Comparison of ENCODE assay signal across 1 cellular context in the genomic region with DNA sequence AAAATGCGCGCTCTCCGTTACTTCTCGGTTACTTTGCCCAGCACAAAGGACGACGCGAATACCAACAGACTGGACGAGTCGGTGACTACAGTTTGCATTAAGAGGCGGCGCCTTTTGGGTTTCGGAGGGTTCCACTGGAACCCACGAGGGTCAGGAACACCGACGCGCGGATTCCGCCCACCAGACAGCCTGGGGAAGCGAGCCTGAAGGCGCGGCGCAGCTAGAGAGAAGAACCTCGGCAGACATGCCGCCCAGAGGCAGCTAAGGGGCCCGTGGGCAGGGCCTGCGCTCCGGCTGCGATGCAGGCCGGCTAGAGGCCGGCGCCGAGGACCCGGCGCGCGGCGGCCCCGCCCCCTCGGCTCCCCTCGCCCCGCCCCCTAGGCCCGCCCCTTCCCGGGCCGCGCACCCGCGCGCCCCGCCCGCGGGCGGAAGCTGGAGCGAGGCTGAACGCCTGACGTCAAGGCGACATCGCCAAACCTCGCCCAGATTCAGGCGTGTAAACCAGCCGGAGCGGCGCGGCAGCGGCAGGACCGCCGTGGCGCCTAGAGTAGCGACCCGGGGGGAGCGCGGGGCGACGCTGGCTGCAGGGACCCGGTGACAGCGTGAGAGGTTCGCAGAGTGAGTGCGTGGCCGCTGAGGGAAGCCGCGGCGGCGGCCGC.
TF ChIP-seq lines count a peak whose summit lies in the region.

Gene RAP1B, plus strand, starts transcription at position 465 of the 659 bp plus-strand sequence. CDS start 37,826 bp downstream, outside the sequence.

TF ChIP-seq in K562, 482 proteins besides CTCF, POLR2A, EP300 and RAD21 (continued from another document and continues in another):
- TF ChIP-seq, protein P1, sequence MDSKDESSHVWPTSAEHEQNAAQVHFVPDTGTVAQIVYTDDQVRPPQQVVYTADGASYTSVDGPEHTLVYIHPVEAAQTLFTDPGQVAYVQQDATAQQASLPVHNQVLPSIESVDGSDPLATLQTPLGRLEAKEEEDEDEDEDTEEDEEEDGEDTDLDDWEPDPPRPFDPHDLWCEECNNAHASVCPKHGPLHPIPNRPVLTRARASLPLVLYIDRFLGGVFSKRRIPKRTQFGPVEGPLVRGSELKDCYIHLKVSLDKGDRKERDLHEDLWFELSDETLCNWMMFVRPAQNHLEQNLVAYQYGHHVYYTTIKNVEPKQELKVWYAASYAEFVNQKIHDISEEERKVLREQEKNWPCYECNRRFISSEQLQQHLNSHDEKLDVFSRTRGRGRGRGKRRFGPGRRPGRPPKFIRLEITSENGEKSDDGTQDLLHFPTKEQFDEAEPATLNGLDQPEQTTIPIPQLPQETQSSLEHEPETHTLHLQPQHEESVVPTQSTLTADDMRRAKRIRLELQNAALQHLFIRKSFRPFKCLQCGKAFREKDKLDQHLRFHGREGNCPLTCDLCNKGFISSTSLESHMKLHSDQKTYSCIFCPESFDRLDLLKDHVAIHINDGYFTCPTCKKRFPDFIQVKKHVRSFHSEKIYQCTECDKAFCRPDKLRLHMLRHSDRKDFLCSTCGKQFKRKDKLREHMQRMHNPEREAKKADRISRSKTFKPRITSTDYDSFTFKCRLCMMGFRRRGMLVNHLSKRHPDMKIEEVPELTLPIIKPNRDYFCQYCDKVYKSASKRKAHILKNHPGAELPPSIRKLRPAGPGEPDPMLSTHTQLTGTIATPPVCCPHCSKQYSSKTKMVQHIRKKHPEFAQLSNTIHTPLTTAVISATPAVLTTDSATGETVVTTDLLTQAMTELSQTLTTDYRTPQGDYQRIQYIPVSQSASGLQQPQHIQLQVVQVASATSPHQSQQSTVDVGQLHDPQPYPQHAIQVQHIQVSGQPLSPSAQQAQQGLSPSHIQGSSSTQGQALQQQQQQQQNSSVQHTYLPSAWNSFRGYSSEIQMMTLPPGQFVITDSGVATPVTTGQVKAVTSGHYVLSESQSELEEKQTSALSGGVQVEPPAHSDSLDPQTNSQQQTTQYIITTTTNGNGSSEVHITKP (IDR thresholded peaks at IDR 0.05; ENCODE audit: partially characterized antibody): no peak
- TF ChIP-seq U2AF1 (optimal IDR thresholded peaks at IDR 0.05; ENCODE audit: low read depth, low read length): no peak
- TF ChIP-seq HINFP (tag; conservative IDR thresholded peaks at IDR 0.05; ENCODE audit: low read depth): no peak
- TF ChIP-seq FOXK1 (CRISPR knock-in tag; IDR thresholded peaks at IDR 0.05; ENCODE audit: borderline replicate concordance): no peak
- TF ChIP-seq, protein P2, sequence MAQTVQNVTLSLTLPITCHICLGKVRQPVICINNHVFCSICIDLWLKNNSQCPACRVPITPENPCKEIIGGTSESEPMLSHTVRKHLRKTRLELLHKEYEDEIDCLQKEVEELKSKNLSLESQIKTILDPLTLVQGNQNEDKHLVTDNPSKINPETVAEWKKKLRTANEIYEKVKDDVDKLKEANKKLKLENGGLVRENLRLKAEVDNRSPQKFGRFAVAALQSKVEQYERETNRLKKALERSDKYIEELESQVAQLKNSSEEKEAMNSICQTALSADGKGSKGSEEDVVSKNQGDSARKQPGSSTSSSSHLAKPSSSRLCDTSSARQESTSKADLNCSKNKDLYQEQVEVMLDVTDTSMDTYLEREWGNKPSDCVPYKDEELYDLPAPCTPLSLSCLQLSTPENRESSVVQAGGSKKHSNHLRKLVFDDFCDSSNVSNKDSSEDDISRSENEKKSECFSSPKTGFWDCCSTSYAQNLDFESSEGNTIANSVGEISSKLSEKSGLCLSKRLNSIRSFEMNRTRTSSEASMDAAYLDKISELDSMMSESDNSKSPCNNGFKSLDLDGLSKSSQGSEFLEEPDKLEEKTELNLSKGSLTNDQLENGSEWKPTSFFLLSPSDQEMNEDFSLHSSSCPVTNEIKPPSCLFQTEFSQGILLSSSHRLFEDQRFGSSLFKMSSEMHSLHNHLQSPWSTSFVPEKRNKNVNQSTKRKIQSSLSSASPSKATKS (CRISPR knock-in tag; IDR thresholded peaks at IDR 0.05): no peak
- TF ChIP-seq JUNB (CRISPR knock-in tag; conservative IDR thresholded peaks at IDR 0.05): no peak
- TF ChIP-seq ARNT (IDR thresholded peaks at IDR 0.05): no peak
- no peak; the same call in 1 of the 2 replicates for TF ChIP-seq GABPB1 (CRISPR knock-in tag; IDR thresholded peaks at IDR 0.05)
- TF ChIP-seq RBBP5 (IDR thresholded peaks at IDR 0.05; ENCODE audit: borderline replicate concordance, insufficient read depth, low read length, poor library complexity, severe bottlenecking): peak; percentile 91
- TF ChIP-seq ZKSCAN1 (IDR thresholded peaks at IDR 0.05; ENCODE audit: low read depth, low read length): no peak
- TF ChIP-seq TFAP4 (CRISPR knock-in tag; IDR thresholded peaks at IDR 0.05; ENCODE audit: borderline replicate concordance): peak; percentile 27; the same call in 1 of the 2 replicates
- no peak for TF ChIP-seq STAT5A (IDR thresholded peaks at IDR 0.05; ENCODE audit: borderline replicate concordance, low read length)
- TF ChIP-seq, protein P3, sequence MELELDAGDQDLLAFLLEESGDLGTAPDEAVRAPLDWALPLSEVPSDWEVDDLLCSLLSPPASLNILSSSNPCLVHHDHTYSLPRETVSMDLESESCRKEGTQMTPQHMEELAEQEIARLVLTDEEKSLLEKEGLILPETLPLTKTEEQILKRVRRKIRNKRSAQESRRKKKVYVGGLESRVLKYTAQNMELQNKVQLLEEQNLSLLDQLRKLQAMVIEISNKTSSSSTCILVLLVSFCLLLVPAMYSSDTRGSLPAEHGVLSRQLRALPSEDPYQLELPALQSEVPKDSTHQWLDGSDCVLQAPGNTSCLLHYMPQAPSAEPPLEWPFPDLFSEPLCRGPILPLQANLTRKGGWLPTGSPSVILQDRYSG (tag; conservative IDR thresholded peaks at IDR 0.05; ENCODE audit: low read depth): no peak
- no peak for TF ChIP-seq PKNOX1 (IDR thresholded peaks at IDR 0.05)
- TF ChIP-seq, protein P4, sequence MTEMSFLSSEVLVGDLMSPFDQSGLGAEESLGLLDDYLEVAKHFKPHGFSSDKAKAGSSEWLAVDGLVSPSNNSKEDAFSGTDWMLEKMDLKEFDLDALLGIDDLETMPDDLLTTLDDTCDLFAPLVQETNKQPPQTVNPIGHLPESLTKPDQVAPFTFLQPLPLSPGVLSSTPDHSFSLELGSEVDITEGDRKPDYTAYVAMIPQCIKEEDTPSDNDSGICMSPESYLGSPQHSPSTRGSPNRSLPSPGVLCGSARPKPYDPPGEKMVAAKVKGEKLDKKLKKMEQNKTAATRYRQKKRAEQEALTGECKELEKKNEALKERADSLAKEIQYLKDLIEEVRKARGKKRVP (CRISPR knock-in tag; IDR thresholded peaks at IDR 0.05): no peak
- TF ChIP-seq SREBF2 (CRISPR knock-in tag; IDR thresholded peaks at IDR 0.05): no peak
- TF ChIP-seq MYC (IDR thresholded peaks at IDR 0.05; ENCODE audit: low read depth, low read length): 0 out of 2 replicates have a peak, but pooled peaks have one; percentile 61
- TF ChIP-seq MYC (CRISPR knock-in tag; IDR thresholded peaks at IDR 0.05; ENCODE audit: borderline replicate concordance, low read depth): no peak
- TF ChIP-seq TSHZ1 (CRISPR knock-in tag; IDR thresholded peaks at IDR 0.05): no peak
- TF ChIP-seq SMARCA4 (IDR thresholded peaks at IDR 0.05): no peak
- TF ChIP-seq ZNF717 (CRISPR knock-in tag; IDR thresholded peaks at IDR 0.05): no peak
- no peak for TF ChIP-seq SIRT6 (IDR thresholded peaks at IDR 0.05; ENCODE audit: low read depth, low read length)
- TF ChIP-seq EP400 (IDR thresholded peaks at IDR 0.05): no peak; the same call in 1 of the 2 replicates
- TF ChIP-seq ZNF146 (CRISPR knock-in tag; IDR thresholded peaks at IDR 0.05; ENCODE audit: unreplicated experiment): no peak
- no peak for TF ChIP-seq C11orf30 (IDR thresholded peaks at IDR 0.05; ENCODE audit: low read depth)
- TF ChIP-seq TCF3 (CRISPR knock-in tag; IDR thresholded peaks at IDR 0.05): 0 out of 2 replicates have a peak, but pooled peaks have one; percentile 19
- no peak for TF ChIP-seq LARP7 (IDR thresholded peaks at IDR 0.05)
- TF ChIP-seq CHAMP1 (IDR thresholded peaks at IDR 0.05): no peak
- TF ChIP-seq FOXP4 (CRISPR knock-in tag; IDR thresholded peaks at IDR 0.05; ENCODE audit: borderline replicate concordance): no peak
- no peak for TF ChIP-seq ZFP36 (IDR thresholded peaks at IDR 0.05; ENCODE audit: low read depth, low read length, partially characterized antibody)
- peak; percentile 63 for TF ChIP-seq NBN (IDR thresholded peaks at IDR 0.05; ENCODE audit: low read depth)
- TF ChIP-seq SRSF9 (IDR thresholded peaks at IDR 0.05; ENCODE audit: borderline replicate concordance, low read depth, low read length): no peak
- no peak for TF ChIP-seq HIVEP1 (CRISPR knock-in tag; IDR thresholded peaks at IDR 0.05)
- TF ChIP-seq RUNX1 (IDR thresholded peaks at IDR 0.05; ENCODE audit: low read depth): no peak
